ENCODE assay signal across 19 cellular contexts in the genomic region with DNA sequence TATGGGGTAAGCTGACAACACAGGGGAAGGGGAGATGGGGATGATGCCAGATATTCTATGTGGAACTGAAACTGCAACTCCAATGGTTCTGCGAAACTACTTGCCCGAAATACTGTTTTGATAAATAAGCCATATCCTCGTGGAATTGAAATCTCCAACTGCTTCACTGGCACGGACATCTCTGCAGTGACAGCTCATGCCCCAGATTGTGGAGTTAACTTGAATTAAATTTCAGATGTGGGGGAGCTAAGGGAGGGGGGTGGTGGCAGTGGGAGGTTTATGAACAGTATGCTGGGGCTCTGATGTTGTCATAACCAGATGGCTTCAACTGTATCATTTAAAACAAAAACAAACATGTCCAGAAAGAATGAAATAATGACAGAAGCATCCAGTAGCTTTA. TPM values are rescaled to one million over a fixed set of nuclear protein-coding genes. Genes with fewer than 3 reads are reported as not detected.
"Had no signal": no experiment of that assay in that cellular context is flagged by ENCODE, and none has a peak within 500 bp of the region (broad histone marks: within the 10 kb centered on the region; RNA-seq: fewer than 3 reads in every experiment).

No MANE protein-coding gene starts in this region.

- DNase-seq: activated CD4-positive, alpha-beta memory T cell treated with anti-CD3 and anti-CD28 coated beads for 36 hours; activated CD4-positive, alpha-beta T cell treated with anti-CD3 and anti-CD28 coated beads for 36 hours; activated CD8-positive, alpha-beta memory T cell treated with anti-CD3 and anti-CD28 coated beads, Interleukin-2, amount 10 ng/mL, durations not matched to agents 7 days and 5 days; activated naive CD4-positive, alpha-beta T cell treated with anti-CD3 and anti-CD28 coated beads for 36 hours; activated T-cell treated with anti-CD3 and anti-CD28 coated beads, Interleukin-2, amount 50 U/mL, for 1 hour; effector memory CD4-positive, alpha-beta T cell; foreskin melanocyte; islet precursor cell; naive thymus-derived CD8-positive, alpha-beta T cell; pancreas; stimulated activated CD4-positive, alpha-beta T cell treated with anti-CD3 and anti-CD28 coated beads, Interleukin-4, amount 100 ng/mL, for 1 hour; stimulated activated naive CD4-positive, alpha-beta T cell treated with Interleukin-2 at 50 U/mL for 16 hours; T-helper 17 cell; testis had no signal

- H3K9me3 Mint-ChIP-seq: activated CD4-positive, alpha-beta memory T cell treated with anti-CD3 and anti-CD28 coated beads for 36 hours; activated naive CD4-positive, alpha-beta T cell treated with anti-CD3 and anti-CD28 coated beads for 36 hours; activated T-helper 2 cell treated with anti-CD3 and anti-CD28 coated beads, Interferon-gamma antibody, Interleukin-2, Interleukin-4, amounts not matched to agents 10 μg/mL and 5 μg/mL and 100 μg/mL, durations not matched to agents 14 hours and 24 hours and 36 hours; memory B cell; naive thymus-derived CD8-positive, alpha-beta T cell had no signal

- H3K27ac ChIP-seq: cardiac muscle cell, pancreas, testis had no signal

- H3K27me3 Mint-ChIP-seq: activated CD4-positive, alpha-beta memory T cell treated with anti-CD3 and anti-CD28 coated beads for 36 hours; activated CD4-positive, alpha-beta T cell treated with anti-CD3 and anti-CD28 coated beads for 36 hours; activated CD8-positive, alpha-beta memory T cell treated with anti-CD3 and anti-CD28 coated beads, Interleukin-2, amount 10 ng/mL, durations not matched to agents 7 days and 5 days; memory B cell; naive thymus-derived CD8-positive, alpha-beta T cell; T-helper 17 cell had no signal

- H3K27ac Mint-ChIP-seq: activated CD4-positive, alpha-beta memory T cell treated with anti-CD3 and anti-CD28 coated beads for 36 hours; activated CD4-positive, alpha-beta T cell treated with anti-CD3 and anti-CD28 coated beads for 36 hours; activated CD8-positive, alpha-beta memory T cell treated with anti-CD3 and anti-CD28 coated beads, Interleukin-2, amount 10 ng/mL, durations not matched to agents 7 days and 5 days; activated naive CD4-positive, alpha-beta T cell treated with anti-CD3 and anti-CD28 coated beads for 36 hours; activated T-helper 2 cell treated with anti-CD3 and anti-CD28 coated beads, Interferon-gamma antibody, Interleukin-2, Interleukin-4, amounts not matched to agents 10 μg/mL and 5 μg/mL and 100 μg/mL, durations not matched to agents 14 hours and 24 hours and 36 hours; memory B cell; T-helper 17 cell had no signal

- H3K9me3 ChIP-seq: pancreas, testis had no signal

- H3K4me1 Mint-ChIP-seq: activated CD4-positive, alpha-beta T cell treated with anti-CD3 and anti-CD28 coated beads for 36 hours; activated CD8-positive, alpha-beta memory T cell treated with anti-CD3 and anti-CD28 coated beads, Interleukin-2, amount 10 ng/mL, durations not matched to agents 7 days and 5 days; memory B cell had no signal

- ATAC-seq: activated CD4-positive, alpha-beta T cell treated with anti-CD3 and anti-CD28 coated beads for 36 hours; activated CD8-positive, alpha-beta memory T cell treated with anti-CD3 and anti-CD28 coated beads, Interleukin-2, amount 10 ng/mL, durations not matched to agents 7 days and 5 days; naive thymus-derived CD8-positive, alpha-beta T cell; pancreas; T-helper 17 cell had no signal

- FAIRE-seq: astrocyte, colon, pancreas had no signal

- H3K4me3 Mint-ChIP-seq: activated CD4-positive, alpha-beta memory T cell treated with anti-CD3 and anti-CD28 coated beads for 36 hours; activated CD4-positive, alpha-beta T cell treated with anti-CD3 and anti-CD28 coated beads for 36 hours; activated CD8-positive, alpha-beta memory T cell treated with anti-CD3 and anti-CD28 coated beads, Interleukin-2, amount 10 ng/mL, durations not matched to agents 7 days and 5 days; activated naive CD4-positive, alpha-beta T cell treated with anti-CD3 and anti-CD28 coated beads for 36 hours; memory B cell; naive thymus-derived CD8-positive, alpha-beta T cell; T-helper 17 cell had no signal

- H3K27me3 ChIP-seq: cardiac muscle cell, pancreas, testis had no signal

- H3K4me3 ChIP-seq: cardiac muscle cell, pancreas, testis had no signal

- H3K4me1 ChIP-seq: pancreas had no signal

RNA-seq across cellular contexts. Expression of a gene that starts 21.8 kb away (rescaled TPM):
- total RNA-seq: naive thymus-derived CD8-positive, alpha-beta T cell; T-helper 17 cell had no signal
- polyA plus RNA-seq: naive thymus-derived CD8-positive, alpha-beta T cell had no signal
